ENCODE assay signal across 1 cellular context in the genomic region with DNA sequence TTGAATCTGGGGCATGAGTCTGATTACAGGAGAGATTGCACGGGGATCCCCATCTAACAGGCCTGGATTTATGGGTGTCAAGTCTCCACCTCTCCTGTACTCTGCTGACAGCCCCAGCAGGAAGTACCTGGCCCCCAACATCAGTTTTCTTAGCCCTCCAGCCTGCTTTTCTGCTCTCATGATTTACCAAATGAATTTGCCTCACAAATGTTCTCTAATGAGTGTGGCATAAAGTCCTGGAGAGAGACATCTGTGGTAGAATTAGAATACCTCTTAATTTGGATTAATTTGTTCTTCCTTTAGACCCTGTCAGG.
TF ChIP-seq lines count a peak whose summit lies in the region.

No MANE protein-coding gene starts in this region.

TF ChIP-seq in GM23338, 12 proteins besides CTCF, POLR2A, EP300 and RAD21 (continued from another document):
- TF ChIP-seq POLR2AphosphoS5 (IDR thresholded peaks at IDR 0.05; ENCODE audit: low read depth) (no peak), EZH2phosphoT487 (IDR thresholded peaks at IDR 0.05; ENCODE audit: unreplicated experiment) (no peak), STAT1 (IDR thresholded peaks at IDR 0.05; ENCODE audit: unreplicated experiment) (no peak), ETS1 (IDR thresholded peaks at IDR 0.05) (no peak), JUNB (IDR thresholded peaks at IDR 0.05; ENCODE audit: unreplicated experiment) (no peak), ZNF331 (CRISPR knock-in tag; IDR thresholded peaks at IDR 0.05; ENCODE audit: low read depth) (no peak)
- TF ChIP-seq, protein P1, sequence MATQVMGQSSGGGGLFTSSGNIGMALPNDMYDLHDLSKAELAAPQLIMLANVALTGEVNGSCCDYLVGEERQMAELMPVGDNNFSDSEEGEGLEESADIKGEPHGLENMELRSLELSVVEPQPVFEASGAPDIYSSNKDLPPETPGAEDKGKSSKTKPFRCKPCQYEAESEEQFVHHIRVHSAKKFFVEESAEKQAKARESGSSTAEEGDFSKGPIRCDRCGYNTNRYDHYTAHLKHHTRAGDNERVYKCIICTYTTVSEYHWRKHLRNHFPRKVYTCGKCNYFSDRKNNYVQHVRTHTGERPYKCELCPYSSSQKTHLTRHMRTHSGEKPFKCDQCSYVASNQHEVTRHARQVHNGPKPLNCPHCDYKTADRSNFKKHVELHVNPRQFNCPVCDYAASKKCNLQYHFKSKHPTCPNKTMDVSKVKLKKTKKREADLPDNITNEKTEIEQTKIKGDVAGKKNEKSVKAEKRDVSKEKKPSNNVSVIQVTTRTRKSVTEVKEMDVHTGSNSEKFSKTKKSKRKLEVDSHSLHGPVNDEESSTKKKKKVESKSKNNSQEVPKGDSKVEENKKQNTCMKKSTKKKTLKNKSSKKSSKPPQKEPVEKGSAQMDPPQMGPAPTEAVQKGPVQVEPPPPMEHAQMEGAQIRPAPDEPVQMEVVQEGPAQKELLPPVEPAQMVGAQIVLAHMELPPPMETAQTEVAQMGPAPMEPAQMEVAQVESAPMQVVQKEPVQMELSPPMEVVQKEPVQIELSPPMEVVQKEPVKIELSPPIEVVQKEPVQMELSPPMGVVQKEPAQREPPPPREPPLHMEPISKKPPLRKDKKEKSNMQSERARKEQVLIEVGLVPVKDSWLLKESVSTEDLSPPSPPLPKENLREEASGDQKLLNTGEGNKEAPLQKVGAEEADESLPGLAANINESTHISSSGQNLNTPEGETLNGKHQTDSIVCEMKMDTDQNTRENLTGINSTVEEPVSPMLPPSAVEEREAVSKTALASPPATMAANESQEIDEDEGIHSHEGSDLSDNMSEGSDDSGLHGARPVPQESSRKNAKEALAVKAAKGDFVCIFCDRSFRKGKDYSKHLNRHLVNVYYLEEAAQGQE (IDR thresholded peaks at IDR 0.05; ENCODE audit: unreplicated experiment), result no peak
